Comparison of ENCODE assay signal across 8 cellular contexts in the genomic region with DNA sequence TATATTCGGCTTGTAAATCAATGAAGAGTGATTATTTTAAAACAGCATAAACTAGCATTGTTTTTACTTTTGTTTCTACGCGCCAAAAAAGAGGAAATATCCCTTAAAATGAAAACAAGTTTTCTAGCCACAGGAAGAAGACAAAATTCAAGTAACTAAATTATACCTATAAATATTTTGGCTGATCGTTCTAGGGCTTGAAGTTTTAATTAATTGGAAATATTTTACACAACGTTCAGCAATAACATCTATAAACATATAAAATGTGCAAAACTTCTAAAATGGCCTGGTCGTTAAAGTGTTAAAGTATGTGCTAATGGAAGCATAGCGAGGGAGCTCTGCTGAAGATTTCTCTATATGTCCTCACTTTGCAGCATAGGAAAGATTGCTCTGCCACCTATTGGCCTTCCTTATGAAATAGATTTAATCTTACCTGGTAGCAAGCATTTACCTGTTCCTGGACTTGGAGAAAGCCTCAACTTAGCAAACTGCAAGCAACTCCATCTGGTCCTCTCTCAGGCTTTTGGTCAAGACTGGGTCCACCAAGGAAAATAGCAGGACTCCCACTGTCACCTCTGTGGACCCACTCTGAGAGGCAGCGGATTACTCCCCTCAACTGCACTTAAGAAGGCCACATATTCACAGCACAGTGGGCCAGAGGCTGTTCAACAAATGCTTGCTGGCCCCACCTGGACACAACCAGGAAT.
DNase-seq lines count a peak whose midpoint lies in the region; ATAC-seq and TF ChIP-seq lines count a peak whose summit lies in the region.

No MANE protein-coding gene starts in this region.

- H3K9me3 ChIP-seq in SU-DHL-6 (ENCODE audit: insufficient read depth, low read length) (no peaks in the 10 kb centered on the region), mammary epithelial cell (replicated peaks; ENCODE audit: insufficient read depth, low read length) (no peaks in the 10 kb centered on the region), stomach (no peaks in the 10 kb centered on the region)

- H3K9ac ChIP-seq in SU-DHL-6 (ENCODE audit: low read length) (0 out of 2 replicates have a peak overlapping the region, but pooled peaks have one; percentile 20), mammary epithelial cell (ENCODE audit: insufficient read depth, low read length) (peak overlapping the region; percentile 45)

- 14% methylated on average over 8 of the region's 8 CpGs for WGBS in mammary epithelial cell (ENCODE audit: low coverage, missing lambda C conversion rate)
- WGBS in stomach, 5 donors, result 40 to 46% (median 43%) methylated on average over 8 of the region's 8 CpGs

- dilution Hi-C loops in mammary epithelial cell (cut with HindIII; ENCODE audit: low sequenced_read_pairs), result loop anchor here (25.0 kb wide), 1 partner anchor 437 kb away; no protein-coding TSS in a partner anchor

- no peak overlapping the region for H3K27ac ChIP-seq in SU-DHL-6 (ENCODE audit: low read depth, low read length)
- H3K27ac ChIP-seq in mammary epithelial cell (ENCODE audit: insufficient read depth, low read depth, low read length), result peak overlapping the region; percentile 80
- H3K27ac ChIP-seq in stomach, result no peak overlapping the region

- H3K4me3 ChIP-seq in SU-DHL-6 (ENCODE audit: insufficient read depth, low read length, poor library complexity, severe bottlenecking) (peak overlapping the region; percentile 34), mammary epithelial cell (replicated peaks in 1 of 3; ENCODE audit: insufficient read depth in 1 of 3, low read depth in 2 of 3, low read length in 3 of 3) (peak overlapping the region in 1 of 3 experiments; percentile 30), stomach (no peak overlapping the region)

- in situ Hi-C loops in ACHN (cut with HindIII; ENCODE audit: low pct_ligation_motif_present, low pct_unique_long_range_greater_than_20kb, low sequenced_read_pairs), result no loop called here
- in situ Hi-C loops in GM13977 (cut with MboI; ENCODE audit: low pct_unique_long_range_greater_than_20kb, low sequenced_read_pairs, unreplicated experiment), result loop anchor here (10.0 to 25.0 kb wide), 4 partner anchors 346 to 663 kb away; no protein-coding TSS in a partner anchor
- in situ Hi-C loops in mammary epithelial cell (cut with MboI; ENCODE audit: low sequenced_read_pairs in 2 of 2), result loop anchor here (5.0 to 25.0 kb wide), 7 partner anchors 212 to 713 kb away; no protein-coding TSS in a partner anchor

- intact Hi-C loops in mammary epithelial cell (cut with micrococcal nuclease), result loop anchor here (1.0 to 5.0 kb wide), 12 partner anchors 26 to 708 kb away; no protein-coding TSS in a partner anchor
- intact Hi-C loops in left colon (cut with DNase I, micrococcal nuclease), result loop anchor here in 1 of 2 donors (5.0 to 10.0 kb wide), 2 partner anchors 508 to 656 kb away; no protein-coding TSS in a partner anchor
- intact Hi-C loops in stomach (cut with DNase I; ENCODE audit: low total_unique reads), result loop anchor here (5.0 kb wide), 1 partner anchor 508 kb away; no protein-coding TSS in a partner anchor

- H2AFZ ChIP-seq in SU-DHL-6 (ENCODE audit: low read depth, low read length, severe bottlenecking) (peak overlapping the region; percentile 64), mammary epithelial cell (ENCODE audit: low read depth, low read length) (peak overlapping the region; percentile 72)

- no peak for TF ChIP-seq EP300 in stomach (IDR thresholded peaks at IDR 0.05)

- DNase-seq in ACHN (peak; percentile 80), GM13977 (ENCODE audit: low spot score) (peak; percentile 69), NCI-H1417 treated with DMSO at 0.1 percent for 48 hours (lab: John Stamatoyannopoulos, UW) (peak; percentile 45), mammary epithelial cell (peak; percentile 81), left colon (peak in 1 of 2 donors; percentile 7), stomach (no peak)

- H3K36me3 ChIP-seq in SU-DHL-6 (ENCODE audit: low read length) (no peaks in the 10 kb centered on the region), mammary epithelial cell (ENCODE audit: insufficient read depth, low read length) (no peaks in the 10 kb centered on the region), stomach (no peaks in the 10 kb centered on the region)

- H3K27me3 ChIP-seq in SU-DHL-6 (ENCODE audit: low read length) (no peaks in the 10 kb centered on the region), mammary epithelial cell (ENCODE audit: insufficient read depth, low read length) (no peaks in the 10 kb centered on the region), stomach (peaks cover 0 to 4% (median 0%) of the 10 kb centered on the region in 3 donors)

- peak; percentile 99 for ATAC-seq in left colon
- ATAC-seq in HG03439 (IDR thresholded peaks at IDR 0.05; ENCODE audit: unreplicated experiment), result no peak

- H3K4me2 ChIP-seq in SU-DHL-6 (ENCODE audit: low read depth, low read length, poor library complexity, severe bottlenecking) (peak overlapping the region; percentile 67), mammary epithelial cell (ENCODE audit: insufficient read depth, low read depth, low read length) (peak overlapping the region; percentile 55)

- H3K79me2 ChIP-seq in SU-DHL-6 (ENCODE audit: insufficient read depth, low read length), result no peaks in the 10 kb centered on the region
- no peaks in the 10 kb centered on the region for H3K79me2 ChIP-seq in mammary epithelial cell (ENCODE audit: insufficient read depth, low read length)

- no peaks in the 10 kb centered on the region for H4K20me1 ChIP-seq in SU-DHL-6 (ENCODE audit: low read depth, low read length)
- H4K20me1 ChIP-seq in mammary epithelial cell (ENCODE audit: insufficient read depth, low read length), result no peaks in the 10 kb centered on the region

- TF ChIP-seq CTCF in GM13977 (IDR thresholded peaks at IDR 0.05; ENCODE audit: extremely low read depth, insufficient read depth, missing control alignments) (peak; percentile 74), SU-DHL-6 (IDR thresholded peaks at IDR 0.05; ENCODE audit: insufficient read depth, low read length, poor library complexity, severe bottlenecking) (peak; percentile 42), mammary epithelial cell (conservative IDR thresholded peaks at IDR 0.05 in 1 of 2, IDR thresholded peaks at IDR 0.05 in 1 of 2; ENCODE audit: extremely low read depth in 1 of 2, insufficient read depth in 1 of 2, low read depth in 1 of 2, low read length in 2 of 2) (peak; percentile 57 to 69), stomach (IDR thresholded peaks at IDR 0.05) (peak in 4 of 7 experiments; percentile 20 to 69 (median 50))

- CTCF ChIA-PET in mammary epithelial cell (lab: Charles Lee; ENCODE audit: low non-redundant PET), result interaction anchor here (0.6 to 0.7 kb wide), 4 partner anchors 274 to 522 kb away, joined by 3 to 5 read pairs (median 4); no protein-coding TSS in a partner anchor

- H3K9me2 ChIP-seq in SU-DHL-6 (replicated peaks; ENCODE audit: insufficient read depth, low read length), result no peaks in the 10 kb centered on the region

- TF ChIP-seq POLR2A in stomach (IDR thresholded peaks at IDR 0.05), result no peak

- no peaks in the 10 kb centered on the region for H3F3A ChIP-seq in SU-DHL-6 (ENCODE audit: insufficient read depth)

- no TSS peak for BruUV-seq in mammary epithelial cell (replicated peaks; lab: Mats Ljungman, UMichigan)

- peaks cover 36% of the 10 kb centered on the region for H3K4me1 ChIP-seq in mammary epithelial cell (ENCODE audit: insufficient read depth, low read length)
- H3K4me1 ChIP-seq in stomach, result peaks cover 0 to 7% (median 0%) of the 10 kb centered on the region in 4 donors
